In genomic region chr11:114317738-114318137, GRCh38 we compare ENCODE assay signal across 8 cellular contexts. TPM values are rescaled to one million over a fixed set of nuclear protein-coding genes. Genes with fewer than 3 reads are reported as not detected.
DNase-seq lines count a peak whose midpoint lies in the region; ATAC-seq and TF ChIP-seq lines count a peak whose summit lies in the region.

No MANE protein-coding gene starts in this region.

- H3K36me3 ChIP-seq in breast epithelium (peaks cover 3% of the 10 kb centered on the region), RWPE2 (ENCODE audit: low read depth) (peaks cover 21% of the 10 kb centered on the region), thyroid gland (peaks cover 3 to 11% of the 10 kb centered on the region in 2 donors)

- H3K4me3 ChIP-seq in breast epithelium (no peak overlapping the region), RWPE2 (ENCODE audit: severe bottlenecking) (no peak overlapping the region), thyroid gland (replicated peaks in 1 of 3) (no peak overlapping the region)

- CTCF ChIA-PET in MCF 10A (lab: Yijun Ruan, JAX) = no interaction called here

- H3K27ac ChIP-seq in breast epithelium = peak overlapping the region in 1 of 2 donors; percentile 36
- H3K27ac ChIP-seq in RWPE2 (ENCODE audit: poor library complexity, severe bottlenecking) = no peak overlapping the region
- peak overlapping the region in 2 of 3 donors; percentile 12 to 20 for H3K27ac ChIP-seq in thyroid gland

- H3K9me3 Mint-ChIP-seq in MCF 10A (ENCODE audit: unreplicated experiment) = no peaks in the 10 kb centered on the region

- peak; percentile 12 for TF ChIP-seq CTCF in MCF 10A (IDR thresholded peaks at IDR 0.05; ENCODE audit: unreplicated experiment)
- peak in 1 of 3 donors; percentile 12 for TF ChIP-seq CTCF in breast epithelium (IDR thresholded peaks at IDR 0.05)
- TF ChIP-seq CTCF in RWPE2 (IDR thresholded peaks at IDR 0.05; ENCODE audit: poor library complexity, severe bottlenecking) = peak; percentile 66
- TF ChIP-seq CTCF in thyroid gland (IDR thresholded peaks at IDR 0.05) = peak in 1 of 6 experiments; percentile 24

- no peak overlapping the region for H3K27ac Mint-ChIP-seq in MCF 10A (ENCODE audit: low read depth, unreplicated experiment)

- no peak for TF ChIP-seq POLR2A in breast epithelium (IDR thresholded peaks at IDR 0.05)
- TF ChIP-seq POLR2A in thyroid gland (IDR thresholded peaks at IDR 0.05) = no peak

- peaks cover 21% of the 10 kb centered on the region for H3K4me1 Mint-ChIP-seq in MCF 10A (ENCODE audit: insufficient read depth, unreplicated experiment)

- peaks cover 90% of the 10 kb centered on the region for H3K36me3 Mint-ChIP-seq in MCF 10A (ENCODE audit: insufficient read depth, unreplicated experiment)

- no peak overlapping the region for H3K4me3 Mint-ChIP-seq in MCF 10A (ENCODE audit: unreplicated experiment)

- H3K27me3 ChIP-seq in breast epithelium = no peaks in the 10 kb centered on the region
- no peaks in the 10 kb centered on the region for H3K27me3 ChIP-seq in RWPE2 (ENCODE audit: insufficient read depth, poor library complexity, severe bottlenecking)
- no peaks in the 10 kb centered on the region for H3K27me3 ChIP-seq in thyroid gland

- BruUV-seq in MCF 10A (replicated peaks; lab: Mats Ljungman, UMichigan) = no TSS peak

- peak; percentile 59 for DNase-seq in MCF 10A (ENCODE audit: unreplicated experiment)
- DNase-seq in breast epithelium (ENCODE audit: low spot score in 2 of 2) = no peak
- DNase-seq in RWPE2 (ENCODE audit: low spot score) = no peak
- peak; percentile 59 for DNase-seq in left cardiac atrium
- peak in 1 of 2 donors; percentile 21 for DNase-seq in thyroid gland
- DNase-seq in effector CD4-positive, alpha-beta T cell = no peak

- ATAC-seq in RWPE2 (ENCODE audit: low read depth) (0 out of 3 replicates have a peak, but pooled peaks have one; percentile 27), left cardiac atrium (peak; percentile 49 to 69), GM21576 (IDR thresholded peaks at IDR 0.05; ENCODE audit: unreplicated experiment) (no peak), GM21515 (IDR thresholded peaks at IDR 0.05; ENCODE audit: unreplicated experiment) (no peak)

- intact Hi-C loops in MCF 10A (cut with micrococcal nuclease) = loop anchor here (2.0 kb wide), 1 partner anchor 37 kb away; no protein-coding TSS in a partner anchor
- intact Hi-C loops in breast epithelium (cut with DNase I; ENCODE audit: low total_unique reads) = no loop called here
- intact Hi-C loops in left cardiac atrium (cut with DNase I) = no loop called here
- intact Hi-C loops in thyroid gland (cut with DNase I) = no loop called here

- H3K9me3 ChIP-seq in breast epithelium = no peaks in the 10 kb centered on the region
- H3K9me3 ChIP-seq in RWPE2 (ENCODE audit: severe bottlenecking) = no peaks in the 10 kb centered on the region
- no peaks in the 10 kb centered on the region for H3K9me3 ChIP-seq in thyroid gland

- peaks cover 0 to 3% of the 10 kb centered on the region in 2 donors for H3K4me1 ChIP-seq in breast epithelium
- peaks cover 4% of the 10 kb centered on the region for H3K4me1 ChIP-seq in RWPE2 (ENCODE audit: insufficient read depth, poor library complexity, severe bottlenecking)
- H3K4me1 ChIP-seq in thyroid gland = peaks cover 0 to 6% of the 10 kb centered on the region in 2 donors

- 20 to 26% methylated on average over 5 of the region's 5 CpGs for WGBS in thyroid gland, 2 donors

- POLR2A ChIA-PET in MCF 10A (lab: Yijun Ruan, JAX) = interaction anchor here (0.6 to 1.6 kb wide), 3 partner anchors 9 to 433 kb away, joined by 3 to 10 read pairs (median 4); partner anchors contain the start of gene NNMT

- no peaks in the 10 kb centered on the region for H3K27me3 Mint-ChIP-seq in MCF 10A (ENCODE audit: insufficient read depth, unreplicated experiment)

RNA-seq across cellular contexts. Expression of gene NNMT, which starts 21.5 kb away (rescaled TPM):
- total RNA-seq in MCF 10A (2022) (429 and 638 TPM in 2 replicates), breast epithelium (1,000 to 10,000 TPM in 2 of 3 donors, 100 to 1,000 TPM in 1; 987 to 2,750 (median 1,078) TPM), left cardiac atrium (100 to 1,000 TPM; 119 to 298 TPM), thyroid gland (100 to 1,000 TPM in 3 of 4 donors, 10 to 100 TPM in 1; 78.1 to 459 (median 185) TPM)

Comparison
In these comparisons a context has a peak if more than half of its experiments do, and no peak if none do; other contexts are left out.
1. DNase-seq: peak in MCF 10A (single experiment) and left cardiac atrium (single experiment); none in breast epithelium (0 of 2), RWPE2 (single experiment) and effector CD4-positive, alpha-beta T cell (single experiment).
2. ATAC-seq: peak in RWPE2 (single experiment) and left cardiac atrium (2 of 2); none in GM21576 (single experiment) and GM21515 (single experiment).